In the genomic region with DNA sequence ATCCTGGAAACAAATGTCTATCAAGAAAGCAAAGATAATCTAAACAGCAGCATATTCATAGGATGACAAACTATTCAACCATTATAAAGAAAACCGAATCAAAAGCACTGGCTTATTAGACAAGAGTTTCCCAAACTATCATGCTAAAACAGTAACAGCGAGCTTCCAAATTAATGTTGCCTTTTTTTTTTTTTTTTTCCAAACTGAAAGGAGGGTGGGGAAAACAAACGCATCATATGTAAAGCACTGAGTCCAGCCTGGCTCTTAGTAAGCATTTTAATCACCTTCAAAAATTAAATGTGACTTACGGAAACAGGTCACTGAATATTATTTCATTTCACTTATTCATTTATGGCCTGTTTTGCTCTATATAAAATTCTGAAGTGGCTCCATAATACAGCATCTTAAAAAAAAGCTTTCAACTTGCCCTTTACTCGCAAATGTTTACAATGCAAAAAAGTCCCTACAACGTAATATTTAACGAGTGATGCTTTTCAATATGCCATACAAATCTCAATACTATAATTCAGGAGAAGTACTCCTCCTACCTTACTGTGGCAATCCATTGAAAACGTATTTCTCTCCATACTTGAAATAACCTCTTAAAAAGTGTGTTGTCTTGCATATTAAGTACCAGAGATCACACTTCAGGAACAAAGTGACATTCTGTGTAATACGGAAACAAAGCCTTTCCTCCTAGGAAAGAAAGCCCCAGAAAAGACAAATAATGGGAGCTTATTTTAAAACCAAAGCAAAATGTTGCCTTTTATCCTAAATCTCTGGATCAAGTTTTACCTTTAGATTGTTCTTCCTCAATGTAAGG, we compare ENCODE assay signal across 9 cellular contexts. TPM values are rescaled to one million over a fixed set of nuclear protein-coding genes. Genes with fewer than 3 reads are reported as not detected.
DNase-seq lines count a peak whose midpoint lies in the region; TF ChIP-seq lines count a peak whose summit lies in the region.
"Had no signal": no experiment of that assay in that cellular context is flagged by ENCODE, and none has a peak within 500 bp of the region (broad histone marks: within the 10 kb centered on the region; RNA-seq: fewer than 3 reads in every experiment).

No MANE protein-coding gene starts in this region.

- no peak for TF ChIP-seq CTCF in BJ (IDR thresholded peaks at IDR 0.05; ENCODE audit: insufficient read depth, low read depth, low read length)
- no peak for TF ChIP-seq CTCF in fibroblast of villous mesenchyme (IDR thresholded peaks at IDR 0.05; ENCODE audit: insufficient read depth, low read depth, low read length)
- no peak for TF ChIP-seq CTCF in parathyroid adenoma (IDR thresholded peaks at IDR 0.05)
- TF ChIP-seq CTCF in GM10248 (IDR thresholded peaks at IDR 0.05; ENCODE audit: control extremely low read depth, extremely low read depth, low read depth, missing control alignments) = no peak

- no peak overlapping the region for H2AFZ ChIP-seq in parathyroid adenoma

- CTCF ChIA-PET in BJ (lab: Yijun Ruan, JAX) (interaction anchor here (0.6 to 1.7 kb wide), 4 partner anchors 23 to 105 kb away, joined by 3 to 9 read pairs (median 3); no protein-coding TSS in a partner anchor), GM10248 (lab: Yijun Ruan, JAX) (interaction anchor here (1.0 kb wide), 1 partner anchor 13 kb away, joined by 4 read pairs; no protein-coding TSS in a partner anchor)
- CTCF ChIA-PET in activated CD4-positive, alpha-beta memory T cell treated with anti-CD3 and anti-CD28 coated beads for 36 hours (lab: Charles Lee) = no interaction called here

- DNase-seq in BJ (ENCODE audit: low read depth) (no peak), SJSA1 (ENCODE audit: low read depth in 1 of 2, low spot score in 2 of 2) (no peak), fibroblast of villous mesenchyme (ENCODE audit: low read depth) (no peak), putamen (ENCODE audit: low spot score) (no peak), GM10248 (ENCODE audit: extremely low spot score) (no peak)
- no peak for DNase-seq in activated CD4-positive, CD25-positive, alpha-beta regulatory T cell treated with anti-CD3 and anti-CD28 coated beads, Interleukin-2, amount 50 U/mL, for 72 hours
- no peak for DNase-seq in activated CD4-positive, alpha-beta memory T cell treated with anti-CD3 and anti-CD28 coated beads for 36 hours
- DNase-seq: NCI-H226 had no signal

- H3K4me3 Mint-ChIP-seq in activated CD4-positive, alpha-beta memory T cell treated with anti-CD3 and anti-CD28 coated beads for 36 hours = no peak overlapping the region

- peaks cover 6% of the 10 kb centered on the region for H3K4me1 Mint-ChIP-seq in activated CD4-positive, alpha-beta memory T cell treated with anti-CD3 and anti-CD28 coated beads for 36 hours (ENCODE audit: low read depth)

- no peaks in the 10 kb centered on the region for H3K27me3 ChIP-seq in BJ (ENCODE audit: control insufficient read depth, insufficient read depth, low read length)
- no peaks in the 10 kb centered on the region for H3K27me3 ChIP-seq in SJSA1 (replicated peaks)
- H3K27me3 ChIP-seq in parathyroid adenoma (ENCODE audit: control insufficient read depth, insufficient read depth, low read length) = no peaks in the 10 kb centered on the region

- H3K27ac Mint-ChIP-seq in activated CD4-positive, alpha-beta memory T cell treated with anti-CD3 and anti-CD28 coated beads for 36 hours = no peak overlapping the region

- H3K36me3 ChIP-seq in BJ (ENCODE audit: control insufficient read depth, insufficient read depth, low read length) (no peaks in the 10 kb centered on the region), SJSA1 (peaks cover 5% of the 10 kb centered on the region), parathyroid adenoma (ENCODE audit: control insufficient read depth, insufficient read depth, low read length) (no peaks in the 10 kb centered on the region)

- peaks cover 15% of the 10 kb centered on the region for H3K9me3 Mint-ChIP-seq in activated CD4-positive, alpha-beta memory T cell treated with anti-CD3 and anti-CD28 coated beads for 36 hours

- POLR2A ChIA-PET in BJ (lab: Charles Lee) (no interaction called here), GM10248 (lab: Yijun Ruan, JAX) (no interaction called here)
- POLR2A ChIA-PET in activated CD4-positive, alpha-beta memory T cell treated with anti-CD3 and anti-CD28 coated beads for 36 hours (lab: Charles Lee) = no interaction called here

- intact Hi-C loops in activated CD4-positive, alpha-beta memory T cell treated with anti-CD3 and anti-CD28 coated beads for 36 hours (cut with micrococcal nuclease) = no loop called here

- peak overlapping the region; percentile 62 for H3K4me2 ChIP-seq in parathyroid adenoma (ENCODE audit: low read length)

- no peak overlapping the region for H3K9ac ChIP-seq in parathyroid adenoma

- H3K36me3 Mint-ChIP-seq in activated CD4-positive, alpha-beta memory T cell treated with anti-CD3 and anti-CD28 coated beads for 36 hours = peaks cover 5% of the 10 kb centered on the region

- H3K4me3 ChIP-seq in BJ (ENCODE audit: low read depth, low read length) (peak overlapping the region; percentile 92), SJSA1 (peak overlapping the region; percentile 97), fibroblast of villous mesenchyme (ENCODE audit: low read depth, low read length) (peak overlapping the region; percentile 79), parathyroid adenoma (ENCODE audit: low read depth, low read length) (peak overlapping the region; percentile 71)

- H3K27ac ChIP-seq in SJSA1 (peak overlapping the region; percentile 99; the same call in 1 of the 2 replicates), parathyroid adenoma (no peak overlapping the region)

- peaks cover 18% of the 10 kb centered on the region for H3K79me2 ChIP-seq in parathyroid adenoma

- no peaks in the 10 kb centered on the region for H3K9me3 ChIP-seq in SJSA1 (replicated peaks)
- H3K9me3 ChIP-seq in parathyroid adenoma (ENCODE audit: control insufficient read depth, low read length) = no peaks in the 10 kb centered on the region

- H3K27me3 Mint-ChIP-seq in activated CD4-positive, alpha-beta memory T cell treated with anti-CD3 and anti-CD28 coated beads for 36 hours = peaks cover 52% of the 10 kb centered on the region

- peaks cover 48% of the 10 kb centered on the region for H3K4me1 ChIP-seq in SJSA1 (replicated peaks)
- no peaks in the 10 kb centered on the region for H3K4me1 ChIP-seq in parathyroid adenoma

RNA-seq across cellular contexts. Expression of a gene that starts 2.1 kb away (rescaled TPM):
- 42.5 and 58.3 TPM in 2 replicates for polyA plus RNA-seq in BJ (2011; rRNA removed)
- polyA minus RNA-seq in BJ (2011; rRNA and poly(A)+ RNA removed) = 43.8 and 53.3 TPM in 2 replicates
- 47.2 and 70.1 TPM in 2 replicates for total RNA-seq in SJSA1 (2014; rRNA removed; shearing (Covaris generic))
- total RNA-seq in fibroblast of villous mesenchyme = 79.2 and 103 TPM in 2 replicates
- total RNA-seq in activated CD4-positive, alpha-beta memory T cell treated with anti-CD3 and anti-CD28 coated beads for 36 hours = not detected

Comparison
In these comparisons a context has a peak if more than half of its experiments do, and no peak if none do; other contexts are left out.
1. RNA of a gene that starts 2.1 kb away (total RNA-seq): 79.2 to 103 TPM in fibroblast of villous mesenchyme and 47.2 to 70.1 TPM in SJSA1; not detected in activated CD4-positive, alpha-beta memory T cell treated with anti-CD3 and anti-CD28 coated beads for 36 hours; every median in the first group is over 10 times any median in the second.
2. Peak in every context shown above with its lines, with median percentiles within 50 percentile points of each other: H3K4me3 ChIP-seq.